Comparison of ENCODE assay signal across 8 cellular contexts in the genomic region with DNA sequence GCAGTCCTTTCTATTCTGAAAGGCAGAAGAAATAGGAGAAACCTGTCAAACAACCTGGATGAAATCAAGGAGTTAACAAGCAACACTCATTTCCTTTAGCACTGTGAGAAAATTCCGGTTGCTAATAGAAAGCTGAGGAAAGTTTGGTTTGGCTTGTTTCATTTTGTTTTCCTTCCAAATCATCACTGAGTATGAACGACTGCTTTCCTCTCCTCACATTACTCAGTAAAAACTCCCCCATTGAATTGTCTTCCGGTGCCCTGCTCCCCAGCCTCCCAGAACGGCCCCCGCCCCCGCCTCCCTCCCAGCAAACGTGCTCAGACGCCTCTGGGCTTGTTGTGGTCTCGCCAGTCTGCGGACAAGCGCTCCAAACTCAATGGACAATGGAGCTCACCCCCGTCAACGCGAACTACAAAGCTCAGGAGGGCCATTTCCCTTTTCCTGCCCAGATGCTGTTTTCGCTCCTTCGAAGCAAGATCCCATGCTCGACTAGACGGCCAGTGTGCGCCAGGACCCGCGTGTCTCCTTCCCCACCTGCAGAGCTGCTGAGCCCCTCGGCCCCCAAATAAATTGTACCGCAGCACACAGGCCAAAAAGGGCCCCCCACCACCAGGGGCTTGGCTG. TPM values are rescaled to one million over a fixed set of nuclear protein-coding genes. Genes with fewer than 3 reads are reported as not detected.
DNase-seq lines count a peak whose midpoint lies in the region; ATAC-seq and TF ChIP-seq lines count a peak whose summit lies in the region.

No MANE protein-coding gene starts in this region.

- POLR2A ChIA-PET in activated CD4-positive, alpha-beta memory T cell treated with anti-CD3 and anti-CD28 coated beads, Interleukin-2, amount 10 ng/mL, durations not matched to agents 7 days and 5 days (lab: Charles Lee), result interaction anchor here (0.6 to 5.6 kb wide), 19 partner anchors 9 to 520 kb away, joined by 3 to 92 read pairs (median 7); a partner anchor contains a TSS

- H3K36me3 Mint-ChIP-seq in activated CD4-positive, alpha-beta memory T cell treated with anti-CD3 and anti-CD28 coated beads, Interleukin-2, amount 10 ng/mL, durations not matched to agents 7 days and 5 days (ENCODE audit: low read depth), result peaks cover 29% of the 10 kb centered on the region

- H3K36me3 ChIP-seq in right lobe of liver, result no peaks in the 10 kb centered on the region

- intact Hi-C loops in right lobe of liver (cut with DNase I), result no loop called here

- H3K4me3 ChIP-seq in right lobe of liver, result peak overlapping the region; percentile 68 to 96 (median 96)

- H3K9me3 Mint-ChIP-seq in activated CD4-positive, alpha-beta memory T cell treated with anti-CD3 and anti-CD28 coated beads, Interleukin-2, amount 10 ng/mL, durations not matched to agents 7 days and 5 days, result no peaks in the 10 kb centered on the region

- H3K4me1 ChIP-seq in right lobe of liver, result peaks cover 0 to 13% (median 3%) of the 10 kb centered on the region in 4 donors

- 0% methylated on average over 23 of the region's 23 CpGs for WGBS in right lobe of liver (ENCODE audit: insufficient coverage, low coverage, low lambda C conversion rate, missing lambda C conversion rate)

- peaks cover 18% of the 10 kb centered on the region for H3K27me3 Mint-ChIP-seq in activated CD4-positive, alpha-beta memory T cell treated with anti-CD3 and anti-CD28 coated beads, Interleukin-2, amount 10 ng/mL, durations not matched to agents 7 days and 5 days

- no peaks in the 10 kb centered on the region for H3K9me3 ChIP-seq in right lobe of liver

- H3K4me3 Mint-ChIP-seq in activated CD4-positive, alpha-beta memory T cell treated with anti-CD3 and anti-CD28 coated beads, Interleukin-2, amount 10 ng/mL, durations not matched to agents 7 days and 5 days, result peak overlapping the region; percentile 95

- H3K27ac Mint-ChIP-seq in activated CD4-positive, alpha-beta memory T cell treated with anti-CD3 and anti-CD28 coated beads, Interleukin-2, amount 10 ng/mL, durations not matched to agents 7 days and 5 days, result peak overlapping the region; percentile 89

- H3K27me3 ChIP-seq in right lobe of liver, result no peaks in the 10 kb centered on the region

- no peak for TF ChIP-seq POLR2A in right lobe of liver (IDR thresholded peaks at IDR 0.05)

- CTCF ChIA-PET in activated CD4-positive, alpha-beta memory T cell treated with anti-CD3 and anti-CD28 coated beads, Interleukin-2, amount 10 ng/mL, durations not matched to agents 7 days and 5 days (lab: Charles Lee), result interaction anchor here (0.7 to 5.3 kb wide), 10 partner anchors 8 to 146 kb away, joined by 3 to 30 read pairs (median 6); a partner anchor contains a TSS

- no peak for TF ChIP-seq CTCF in right lobe of liver (IDR thresholded peaks at IDR 0.05)

- H3K4me1 Mint-ChIP-seq in activated CD4-positive, alpha-beta memory T cell treated with anti-CD3 and anti-CD28 coated beads, Interleukin-2, amount 10 ng/mL, durations not matched to agents 7 days and 5 days, result peaks cover 48% of the 10 kb centered on the region

- ATAC-seq in HG03045 (IDR thresholded peaks at IDR 0.05; ENCODE audit: unreplicated experiment) (peak; percentile 36), right lobe of liver (peak; percentile 48 to 60 (median 53))

- DNase-seq in activated CD4-positive, alpha-beta T cell treated with anti-CD3 and anti-CD28 coated beads for 24 hours (ENCODE audit: low read depth in 2 of 2), result peak; percentile 44 to 58
- DNase-seq in activated CD4-positive, alpha-beta T cell treated with anti-CD3 and anti-CD28 coated beads for 1 hour, result no peak
- DNase-seq in NCI-H510A (lab: John Stamatoyannopoulos, UW) (peak; percentile 47), ecto neural progenitor cell (ENCODE audit: low spot score) (peak; percentile 79), right lobe of liver (peak; percentile 65 to 75 (median 73))
- peak; percentile 62 for DNase-seq in activated CD4-positive, alpha-beta memory T cell treated with anti-CD3 and anti-CD28 coated beads, Interleukin-2, amount 10 ng/mL, durations not matched to agents 7 days and 5 days
- peak in 2 of 3 donors; percentile 24 to 60 for DNase-seq in stimulated activated CD4-positive, alpha-beta T cell treated with anti-CD3 and anti-CD28 coated beads, TNF-alpha, amount 100 ng/mL, for 1 hour (ENCODE audit: low read depth in 3 of 3, low spot score in 1 of 3)

- H3K27ac ChIP-seq in right lobe of liver, result peak overlapping the region; percentile 83 to 90 (median 89)

RNA-seq across cellular contexts. Expression of a gene that starts 0.7 kb away (rescaled TPM):
- 10 to 100 TPM; 20.6 to 21.0 TPM for total RNA-seq in activated CD4-positive, alpha-beta memory T cell treated with anti-CD3 and anti-CD28 coated beads, Interleukin-2, amount 10 ng/mL, durations not matched to agents 7 days and 5 days
- total RNA-seq in right lobe of liver, result 1 to 10 TPM; 2.8 to 6.9 (median 5.0) TPM

RNA-seq across cellular contexts. Expression of a gene that starts 11.9 kb away (rescaled TPM):
- total RNA-seq in activated CD4-positive, alpha-beta memory T cell treated with anti-CD3 and anti-CD28 coated beads, Interleukin-2, amount 10 ng/mL, durations not matched to agents 7 days and 5 days, result 10 to 100 TPM; 36.4 to 36.5 TPM
- total RNA-seq in right lobe of liver, result 10 to 100 TPM in 1 of 6 experiments, 1 to 10 TPM in 5; 5.6 to 11.6 (median 6.6) TPM
